ENCODE assay signal across 25 cellular contexts in the genomic region with DNA sequence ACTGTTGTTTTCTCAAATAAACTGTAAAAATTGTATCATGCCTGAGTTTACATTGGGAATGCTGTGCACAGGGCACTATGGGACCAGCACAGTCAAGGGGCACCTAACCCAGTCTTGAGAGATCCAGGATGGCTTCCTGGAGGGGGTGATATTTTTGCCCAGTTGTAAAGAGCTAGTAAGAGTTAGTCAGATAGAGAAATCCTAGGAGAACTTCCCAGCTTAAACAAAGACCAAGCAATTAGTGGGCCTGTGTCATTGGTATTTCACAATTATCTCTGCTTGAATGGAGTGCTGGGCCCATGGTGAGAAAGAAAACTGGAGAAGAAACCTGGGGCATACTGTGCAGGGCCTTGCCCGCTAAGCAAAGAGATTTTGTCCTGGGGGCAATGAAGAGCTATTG. TPM values are rescaled to one million over a fixed set of nuclear protein-coding genes. Genes with fewer than 3 reads are reported as not detected.
DNase-seq lines count a peak whose midpoint lies in the region; ATAC-seq, FAIRE-seq and TF ChIP-seq lines count a peak whose summit lies in the region.
"Had no signal": no experiment of that assay in that cellular context is flagged by ENCODE, and none has a peak within 500 bp of the region (broad histone marks: within the 10 kb centered on the region; RNA-seq: fewer than 3 reads in every experiment).

No MANE protein-coding gene starts in this region.

- H3K4me3 ChIP-seq in NT2/D1 (ENCODE audit: insufficient read length, low read depth) (no peak overlapping the region), K562 (no peak overlapping the region), spleen (no peak overlapping the region)
- H3K4me3 ChIP-seq in CD8-positive, alpha-beta memory T cell (ENCODE audit: low read length) = no peak overlapping the region
- H3K4me3 ChIP-seq: upper lobe of left lung had no signal

- no peak for TF ChIP-seq EP300 in K562 (IDR thresholded peaks at IDR 0.05; ENCODE audit: low read length)

- DNase-seq in AG08395 (ENCODE audit: low spot score) (peak; percentile 12), NT2/D1 (ENCODE audit: low read depth, low spot score) (peak; percentile 28), K562 (ENCODE audit: extremely low read depth in 1 of 4, low spot score in 3 of 4) (no peak), islet precursor cell (peak; percentile 46), spleen (no peak), NOMO-1 treated with DMSO at 0.1 percent for 48 hours (lab: John Stamatoyannopoulos, UW; ENCODE audit: unreplicated experiment) (no peak)
- no peak for DNase-seq in CD8-positive, alpha-beta memory T cell
- DNase-seq: activated CD8-positive, alpha-beta memory T cell treated with anti-CD3 and anti-CD28 coated beads, Interleukin-2, amount 10 ng/mL, durations not matched to agents 7 days and 5 days; CD4-positive, alpha-beta T cell; DMS79; effector memory CD8-positive, alpha-beta T cell; NCI-H1092; NCI-H2107; NCI-H510A treated with DMSO at 0.1 percent for 48 hours; nucleus accumbens; right cardiac atrium; SIG-M5; upper lobe of left lung had no signal

- peaks cover 10% of the 10 kb centered on the region for H3K4me1 ChIP-seq in NT2/D1 (ENCODE audit: insufficient read depth, insufficient read length)
- no peaks in the 10 kb centered on the region for H3K4me1 ChIP-seq in K562 (replicated peaks in 1 of 2; ENCODE audit: control insufficient read depth in 2 of 2, insufficient read depth in 2 of 2, low read length in 2 of 2)
- no peaks in the 10 kb centered on the region for H3K4me1 ChIP-seq in CD8-positive, alpha-beta memory T cell (ENCODE audit: insufficient read depth, low read length)
- no peaks in the 10 kb centered on the region for H3K4me1 ChIP-seq in spleen
- H3K4me1 ChIP-seq: upper lobe of left lung had no signal

- CTCF ChIA-PET in K562 (lab: Yijun Ruan, JAX; ENCODE audit: low intra/inter-chr PET ratio) = no interaction called here
- CTCF ChIA-PET in CD8-positive, alpha-beta memory T cell (lab: Charles Lee) = interaction anchor here (1.5 kb wide), 1 partner anchor 14 kb away, joined by 4 read pairs; no protein-coding TSS in a partner anchor

- no peaks in the 10 kb centered on the region for H3K79me2 ChIP-seq in K562 (ENCODE audit: control insufficient read depth, insufficient read depth, low read length)

- no peaks in the 10 kb centered on the region for H3K36me3 Mint-ChIP-seq in CD8-positive, alpha-beta memory T cell
- H3K36me3 Mint-ChIP-seq: IgD-negative memory B cell had no signal

- peaks cover 5 to 19% of the 10 kb centered on the region in 2 donors for H3K27me3 Mint-ChIP-seq in CD8-positive, alpha-beta memory T cell

- no peak overlapping the region for H3K9ac ChIP-seq in NT2/D1 (ENCODE audit: insufficient read length, low read depth)
- no peak overlapping the region for H3K9ac ChIP-seq in K562 (ENCODE audit: insufficient read depth in 1 of 2, low read depth in 2 of 2, low read length in 2 of 2)

- 0% methylated on average over 1 of the region's 1 CpG for WGBS in K562 (ENCODE audit: insufficient coverage, low coverage, missing lambda C conversion rate)
- WGBS in spleen, 5 donors = 47 to 100% (median 94%) methylated on average over 1 of the region's 1 CpG

- in situ Hi-C loops in K562 (cut with MboI) = no loop called here

- no peaks in the 10 kb centered on the region for H4K20me1 ChIP-seq in K562 (replicated peaks; ENCODE audit: control insufficient read depth, insufficient read depth, low read length)

- H3K4me1 Mint-ChIP-seq in CD8-positive, alpha-beta memory T cell = no peaks in the 10 kb centered on the region
- H3K4me1 Mint-ChIP-seq: IgD-negative memory B cell had no signal

- ATAC-seq in K562 (no peak), HG03039 (IDR thresholded peaks at IDR 0.05; ENCODE audit: unreplicated experiment) (no peak)
- ATAC-seq: activated CD4-positive, CD25-positive, alpha-beta regulatory T cell treated with anti-CD3 and anti-CD28 coated beads, Interleukin-2, amount 50 U/mL, for 24 hours; activated CD8-positive, alpha-beta memory T cell treated with anti-CD3 and anti-CD28 coated beads, Interleukin-2, amount 10 ng/mL, durations not matched to agents 7 days and 5 days; effector memory CD8-positive, alpha-beta T cell; left lobe of liver; right cardiac atrium had no signal

- FAIRE-seq in K562 (lab: Jason Lieb, UNC) = no peak
- FAIRE-seq: frontal cortex, GM18507 had no signal

- no peak overlapping the region for H3K4me3 Mint-ChIP-seq in CD8-positive, alpha-beta memory T cell
- H3K4me3 Mint-ChIP-seq: activated CD8-positive, alpha-beta memory T cell treated with anti-CD3 and anti-CD28 coated beads, Interleukin-2, amount 10 ng/mL, durations not matched to agents 7 days and 5 days; CD4-positive, alpha-beta T cell; effector memory CD8-positive, alpha-beta T cell; IgD-negative memory B cell; stimulated activated naive CD8-positive, alpha-beta T cell treated with anti-CD3 and anti-CD28 coated beads, Interleukin-15, Interleukin-2, amounts not matched to agents 100 ng/mL and 50 ng/mL, for 24 hours had no signal

- no peak for TF ChIP-seq POLR2A in K562 (conservative IDR thresholded peaks at IDR 0.05)
- no peak for TF ChIP-seq POLR2A in spleen (IDR thresholded peaks at IDR 0.05)

- H3K27me3 ChIP-seq in NT2/D1 (ENCODE audit: insufficient read depth, insufficient read length) = no peaks in the 10 kb centered on the region
- H3K27me3 ChIP-seq in K562 (ENCODE audit: control insufficient read depth in 2 of 2, insufficient read depth in 2 of 2, low read length in 2 of 2) = no peaks in the 10 kb centered on the region
- no peaks in the 10 kb centered on the region for H3K27me3 ChIP-seq in CD8-positive, alpha-beta memory T cell (ENCODE audit: insufficient read depth, low read length, poor library complexity, severe bottlenecking)
- peaks cover 0 to 2% (median 0%) of the 10 kb centered on the region in 7 donors for H3K27me3 ChIP-seq in spleen (replicated peaks in 1 of 7)
- H3K27me3 ChIP-seq: upper lobe of left lung had no signal

- H3K9me3 ChIP-seq in NT2/D1 (ENCODE audit: insufficient read depth, low read length) (no peaks in the 10 kb centered on the region), K562 (replicated peaks; ENCODE audit: control insufficient read depth, insufficient read depth, low read depth, low read length) (no peaks in the 10 kb centered on the region), spleen (no peaks in the 10 kb centered on the region)
- H3K9me3 ChIP-seq in CD8-positive, alpha-beta memory T cell (ENCODE audit: low read length) = no peaks in the 10 kb centered on the region
- H3K9me3 ChIP-seq: upper lobe of left lung had no signal

- no TSS peak for BruUV-seq in K562 (replicated peaks; lab: Mats Ljungman, UMichigan)

- no peak for TF ChIP-seq RAD21 in K562 (CRISPR knock-in tag; conservative IDR thresholded peaks at IDR 0.05 in 1 of 2, IDR thresholded peaks at IDR 0.05 in 1 of 2)

- H3K27ac ChIP-seq in K562 (ENCODE audit: extremely low read depth, low read depth, low read length) (no peak overlapping the region), spleen (no peak overlapping the region)
- H3K27ac ChIP-seq in CD8-positive, alpha-beta memory T cell (ENCODE audit: low read depth, low read length) = no peak overlapping the region
- H3K27ac ChIP-seq: upper lobe of left lung had no signal

- peak overlapping the region in 1 of 8 donors; percentile 61 for H3K27ac Mint-ChIP-seq in CD8-positive, alpha-beta memory T cell
- H3K27ac Mint-ChIP-seq: activated CD8-positive, alpha-beta memory T cell treated with anti-CD3 and anti-CD28 coated beads, Interleukin-2, amount 10 ng/mL, durations not matched to agents 7 days and 5 days; CD4-positive, alpha-beta T cell; effector memory CD8-positive, alpha-beta T cell; IgD-negative memory B cell; stimulated activated naive CD8-positive, alpha-beta T cell treated with anti-CD3 and anti-CD28 coated beads, Interleukin-15, Interleukin-2, amounts not matched to agents 100 ng/mL and 50 ng/mL, for 24 hours had no signal

- intact Hi-C loops in K562 (cut with micrococcal nuclease) (no loop called here), spleen (cut with DNase I; ENCODE audit: low total_unique reads) (no loop called here)

- no peak overlapping the region for H2AFZ ChIP-seq in K562 (ENCODE audit: low read depth, low read length)

- peaks cover 0 to 5% (median 0%) of the 10 kb centered on the region in 5 donors for H3K9me3 Mint-ChIP-seq in CD8-positive, alpha-beta memory T cell
- H3K9me3 Mint-ChIP-seq: CD4-positive, alpha-beta T cell; effector memory CD8-positive, alpha-beta T cell had no signal

- H3K9me1 ChIP-seq in K562 (ENCODE audit: control insufficient read depth, insufficient read depth, low read length) = no peaks in the 10 kb centered on the region

- TF ChIP-seq CTCF in K562 (IDR thresholded peaks at IDR 0.05 in 2 of 3, conservative IDR thresholded peaks at IDR 0.05 in 1 of 3; ENCODE audit: insufficient read depth in 2 of 3, low read depth in 1 of 3, low read length in 3 of 3) = no peak
- no peak for TF ChIP-seq CTCF in spleen (IDR thresholded peaks at IDR 0.05 in 8 of 11, conservative IDR thresholded peaks at IDR 0.05 in 3 of 11)

- POLR2A ChIA-PET in K562 (lab: Yijun Ruan, JAX) = interaction anchor here (0.6 kb wide), 1 partner anchor 17 kb away, joined by 3 read pairs; no protein-coding TSS in a partner anchor
- POLR2A ChIA-PET in CD8-positive, alpha-beta memory T cell (lab: Charles Lee) = no interaction called here

- H3K36me3 ChIP-seq in NT2/D1 (ENCODE audit: insufficient read depth, insufficient read length, low read length) = no peaks in the 10 kb centered on the region
- no peaks in the 10 kb centered on the region for H3K36me3 ChIP-seq in K562 (ENCODE audit: control insufficient read depth, insufficient read depth, low read length)
- no peaks in the 10 kb centered on the region for H3K36me3 ChIP-seq in CD8-positive, alpha-beta memory T cell (ENCODE audit: insufficient read depth, low read length)
- H3K36me3 ChIP-seq in spleen = no peaks in the 10 kb centered on the region
- H3K36me3 ChIP-seq: upper lobe of left lung had no signal

- no peak overlapping the region for H3K4me2 ChIP-seq in K562 (ENCODE audit: insufficient read depth, low read length)

RNA-seq across cellular contexts. Expression of gene XDH, which starts 12.2 kb away (rescaled TPM):
- total RNA-seq in K562 (2011; cell fraction: chromatin; rRNA removed; ENCODE audit: low replicate concordance) = 0.11 and 0.21 TPM in 2 replicates
- total RNA-seq in K562 (2011; cell fraction: nucleolus; rRNA removed) = not detected in 2 replicates
- not detected in 2 replicates for total RNA-seq in K562 (2011; cell fraction: nucleoplasm; rRNA removed)
- not detected in 2 replicates for total RNA-seq in K562 (2014; rRNA removed)
- 0.04 TPM in 1 of 2 replicates, not detected in the other for total RNA-seq in K562 (2014; rRNA removed; fragmentation: Illumina TruSeq; extraction: Trizol)
- total RNA-seq in K562 (2015; rRNA removed; fragmentation: Illumina TruSeq; extraction: Trizol) = not detected in 2 replicates
- not detected in 2 replicates for total RNA-seq in K562 (2021)
- polyA plus RNA-seq in K562 (2011; rRNA removed) = 0.06 TPM in 1 of 2 replicates, not detected in the other
- polyA plus RNA-seq in K562 (2011; cell fraction: cytosol; rRNA removed) = not detected in 2 replicates
- polyA plus RNA-seq in K562 (2011; cell fraction: nucleus; rRNA removed) = not detected in 2 replicates
- polyA plus RNA-seq in K562 (2012) = 0.07 TPM in 1 of 2 replicates, not detected in the other
- not detected in 2 replicates for polyA plus RNA-seq in K562 (2014; fragmentation: Illumina TruSeq; extraction: Trizol)
- polyA plus RNA-seq in K562 (2014; fragmentation: Nextera tagmentation; extraction: Ambion mirVana) = not detected
- not detected in 2 replicates for polyA plus RNA-seq in K562 (2014; rRNA removed)
- not detected in 2 replicates for polyA minus RNA-seq in K562 (2011; rRNA and poly(A)+ RNA removed)
- not detected in 2 replicates for polyA minus RNA-seq in K562 (2011; cell fraction: cytosol; rRNA and poly(A)+ RNA removed)
- polyA minus RNA-seq in K562 (2011; cell fraction: nucleus; rRNA and poly(A)+ RNA removed) = not detected in 2 replicates
- total RNA-seq in CD8-positive, alpha-beta memory T cell = not detected
- polyA plus RNA-seq in CD8-positive, alpha-beta memory T cell = not detected
- not detected for total RNA-seq in spleen
- polyA plus RNA-seq in spleen = under 1 TPM in 1 of 3 donors, not detected in 2; 0.02 TPM
- total RNA-seq: frontal cortex had no signal
- polyA plus RNA-seq: IgD-negative memory B cell, right cardiac atrium had no signal

Comparison
In these comparisons a context has a peak if more than half of its experiments do, and no peak if none do; other contexts are left out.
1. DNase-seq: peak in AG08395 (single experiment), NT2/D1 (single experiment) and islet precursor cell (single experiment); none in K562 (0 of 4), CD8-positive, alpha-beta memory T cell (0 of 5), spleen (single experiment) and NOMO-1 treated with DMSO at 0.1 percent for 48 hours (single experiment).